ENCODE assay signal across 8 cellular contexts in genomic region chr22:19853879-19854777, GRCh38. TPM values are rescaled to one million over a fixed set of nuclear protein-coding genes. Genes with fewer than 3 reads are reported as not detected.
DNase-seq lines count a peak whose midpoint lies in the region; ATAC-seq and TF ChIP-seq lines count a peak whose summit lies in the region.

No MANE protein-coding gene starts in this region.

- H3K36me3 Mint-ChIP-seq in activated CD4-positive, alpha-beta T cell treated with anti-CD3 and anti-CD28 coated beads for 36 hours (ENCODE audit: low read depth), result peaks cover 28% of the 10 kb centered on the region

- no peaks in the 10 kb centered on the region for H3K27me3 ChIP-seq in adrenal gland

- H3K4me3 Mint-ChIP-seq in activated CD4-positive, alpha-beta T cell treated with anti-CD3 and anti-CD28 coated beads for 36 hours, result peak overlapping the region; percentile 89

- TF ChIP-seq POLR2A in adrenal gland (IDR thresholded peaks at IDR 0.05), result peak in 1 of 2 donors; percentile 13

- DNase-seq in activated CD4-positive, alpha-beta T cell treated with anti-CD3 and anti-CD28 coated beads for 36 hours, result peak; percentile 39
- DNase-seq in activated CD4-positive, alpha-beta T cell treated with anti-CD3 and anti-CD28 coated beads for 1 hour, result no peak
- DNase-seq in HT1080 (ENCODE audit: low read depth) (peak; percentile 28), adrenal gland (peak in 2 of 7 donors; percentile 18 to 20)

- no peaks in the 10 kb centered on the region for H3K9me3 ChIP-seq in adrenal gland (replicated peaks in 1 of 3)
- H3K9me3 ChIP-seq in iPS-18c (ENCODE audit: control insufficient read depth, insufficient read depth, low read length), result no peaks in the 10 kb centered on the region

- no peak for TF ChIP-seq CTCF in adrenal gland (IDR thresholded peaks at IDR 0.05)

- peak overlapping the region; percentile 85 for H3K27ac Mint-ChIP-seq in activated CD4-positive, alpha-beta T cell treated with anti-CD3 and anti-CD28 coated beads for 36 hours

- peaks cover 49% of the 10 kb centered on the region for H3K4me1 Mint-ChIP-seq in activated CD4-positive, alpha-beta T cell treated with anti-CD3 and anti-CD28 coated beads for 36 hours

- peak overlapping the region; percentile 35 to 88 (median 74) for H3K4me3 ChIP-seq in adrenal gland
- peak overlapping the region; percentile 92 for H3K4me3 ChIP-seq in iPS-18c (ENCODE audit: insufficient read depth, low read depth, low read length)
- peak overlapping the region; percentile 64 to 97 (median 89) for H3K4me3 ChIP-seq in skin epidermis

- POLR2A ChIA-PET in activated CD4-positive, alpha-beta T cell treated with anti-CD3 and anti-CD28 coated beads for 36 hours (lab: Charles Lee), result no interaction called here

- CTCF ChIA-PET in activated CD4-positive, alpha-beta T cell treated with anti-CD3 and anti-CD28 coated beads for 36 hours (lab: Charles Lee), result interaction anchor here (0.7 to 1.1 kb wide), 3 partner anchors 38 to 86 kb away, joined by 3 read pairs; no protein-coding TSS in a partner anchor

- peak overlapping the region in 4 of 5 donors; percentile 91 to 99 (median 97) for H3K27ac ChIP-seq in adrenal gland
- H3K27ac ChIP-seq in skin epidermis, result peak overlapping the region; percentile 41 to 98 (median 93)

- peaks cover 22 to 23% of the 10 kb centered on the region in 2 donors for H3K4me1 ChIP-seq in adrenal gland (replicated peaks in 1 of 2)

- no peaks in the 10 kb centered on the region for H3K9me3 Mint-ChIP-seq in activated CD4-positive, alpha-beta T cell treated with anti-CD3 and anti-CD28 coated beads for 36 hours (ENCODE audit: low read depth)

- intact Hi-C loops in activated CD4-positive, alpha-beta T cell treated with anti-CD3 and anti-CD28 coated beads for 36 hours (cut with DNase I, micrococcal nuclease), result loop anchor here in 1 of 2 experiments (1.0 to 10.0 kb wide), 8 partner anchors 87 to 709 kb away; partner anchors contain the start of genes COMT, DGCR6L, ESS2 and KLHL22
- intact Hi-C loops in adrenal gland (cut with DNase I), result no loop called here

- no peak for ATAC-seq in activated CD4-positive, alpha-beta T cell treated with anti-CD3 and anti-CD28 coated beads for 36 hours
- ATAC-seq in GM21515 (IDR thresholded peaks at IDR 0.05; ENCODE audit: unreplicated experiment), result no peak
- ATAC-seq in GM19351 (IDR thresholded peaks at IDR 0.05; ENCODE audit: unreplicated experiment), result no peak

- peaks cover 0 to 18% of the 10 kb centered on the region in 2 donors for H3K36me3 ChIP-seq in adrenal gland (replicated peaks in 1 of 2)

- WGBS in adrenal gland, 4 donors, result 1 to 9% (median 2%) methylated on average over 5 to 49 of the region's 49 CpGs

- no peaks in the 10 kb centered on the region for H3K27me3 Mint-ChIP-seq in activated CD4-positive, alpha-beta T cell treated with anti-CD3 and anti-CD28 coated beads for 36 hours

RNA-seq across cellular contexts. Expression of gene GNB1L, which starts 0.5 kb away (rescaled TPM):
- total RNA-seq in activated CD4-positive, alpha-beta T cell treated with anti-CD3 and anti-CD28 coated beads for 36 hours, result 10 to 100 TPM in 1 of 2 experiments, 1 to 10 TPM in 1; 7.6 to 12.4 TPM
- total RNA-seq in HT1080 (2014; rRNA removed; shearing (Covaris generic)), result 10.5 and 16.7 TPM in 2 replicates
- 10.7 and 13.0 TPM in 2 replicates for polyA plus RNA-seq in HT1080 (2015; cell fraction: cytosol; rRNA removed)
- 6.0 and 10.0 TPM in 2 replicates for polyA plus RNA-seq in HT1080 (2015; cell fraction: nucleus; rRNA removed)
- total RNA-seq in adrenal gland, result 1 to 10 TPM in 7 of 8 donors, under 1 TPM in 1; 0.26 to 6.6 (median 3.7) TPM
- 1 to 10 TPM in 2 of 3 donors, not detected in 1; 4.3 to 6.2 TPM for polyA plus RNA-seq in adrenal gland

RNA-seq across cellular contexts. Expression of gene RTL10, which starts 0.5 kb away (rescaled TPM):
- 10 to 100 TPM; 14.9 to 15.6 TPM for total RNA-seq in activated CD4-positive, alpha-beta T cell treated with anti-CD3 and anti-CD28 coated beads for 36 hours
- 8.8 and 13.0 TPM in 2 replicates for total RNA-seq in HT1080 (2014; rRNA removed; shearing (Covaris generic))
- polyA plus RNA-seq in HT1080 (2015; cell fraction: cytosol; rRNA removed), result 10.7 and 13.5 TPM in 2 replicates
- 17.7 and 23.9 TPM in 2 replicates for polyA plus RNA-seq in HT1080 (2015; cell fraction: nucleus; rRNA removed)
- 10 to 100 TPM in 6 of 8 donors, 1 to 10 TPM in 2; 5.5 to 17.3 (median 11.7) TPM for total RNA-seq in adrenal gland
- 10 to 100 TPM in 1 of 3 donors, 1 to 10 TPM in 2; 5.8 to 14.1 (median 7.9) TPM for polyA plus RNA-seq in adrenal gland
